In genomic region chr3:42809202-42809601, GRCh38 we compare ENCODE assay signal across 24 cellular contexts.
"Had no signal": no experiment of that assay in that cellular context is flagged by ENCODE, and none has a peak within 500 bp of the region (broad histone marks: within the 10 kb centered on the region; RNA-seq: fewer than 3 reads in every experiment).

Gene ACKR2 (plus strand): TSS chr3:42809445. CDS start chr3:42864503, 55,058 bp downstream.

- ATAC-seq: activated T-cell treated with anti-CD3 and anti-CD28 coated beads, Interleukin-2, amount 50 U/mL, for 72 hours; foreskin keratinocyte; left lung; natural killer cell; pancreas; stimulated activated naive CD8-positive, alpha-beta T cell treated with anti-CD3 and anti-CD28 coated beads, Interleukin-15, Interleukin-2, amounts not matched to agents 100 U/mL and 50 U/mL, for 24 hours; T-helper 17 cell had no signal

- H3K36me3 Mint-ChIP-seq: natural killer cell had no signal

- H3K36me3 ChIP-seq: left lung, neutrophil, pancreas, thyroid gland, uterus had no signal

- H3K27me3 ChIP-seq: foreskin keratinocyte, pancreas, thyroid gland, uterus had no signal

- H3K4me3 Mint-ChIP-seq: activated CD4-positive, alpha-beta memory T cell treated with anti-CD3 and anti-CD28 coated beads, Interleukin-2, amount 10 ng/mL, durations not matched to agents 7 days and 5 days; activated CD4-positive, alpha-beta T cell treated with anti-CD3 and anti-CD28 coated beads, Interleukin-2, amount 10 ng/mL, durations not matched to agents 24 days and 14 days; activated naive CD4-positive, alpha-beta T cell treated with anti-CD3 and anti-CD28 coated beads for 36 hours; activated naive CD8-positive, alpha-beta T cell treated with anti-CD3 and anti-CD28 coated beads, Interleukin-2, amount 10 ng/mL, durations not matched to agents 7 days and 5 days; activated T-cell treated with anti-CD3 and anti-CD28 coated beads, Interleukin-2, amount 50 U/mL, for 72 hours; mesothelial cell of epicardium; natural killer cell; T-helper 17 cell had no signal

- H3K4me3 ChIP-seq: coronary artery, left lung, lung, pancreas, thyroid gland, uterus had no signal

- H3K27ac ChIP-seq: coronary artery, foreskin keratinocyte, left lung, neutrophil, pancreas, thyroid gland, uterus had no signal

- H3K4me1 ChIP-seq: foreskin keratinocyte, uterus had no signal

- H3K9me3 Mint-ChIP-seq: activated CD4-positive, alpha-beta memory T cell treated with anti-CD3 and anti-CD28 coated beads, Interleukin-2, amount 10 ng/mL, durations not matched to agents 7 days and 5 days; activated CD4-positive, alpha-beta T cell treated with anti-CD3 and anti-CD28 coated beads, Interleukin-2, amount 10 ng/mL, durations not matched to agents 24 days and 14 days; activated naive CD4-positive, alpha-beta T cell treated with anti-CD3 and anti-CD28 coated beads for 36 hours; activated naive CD8-positive, alpha-beta T cell treated with anti-CD3 and anti-CD28 coated beads, Interleukin-2, amount 10 ng/mL, durations not matched to agents 7 days and 5 days; activated T-cell treated with anti-CD3 and anti-CD28 coated beads, Interleukin-2, amount 50 U/mL, for 72 hours; mesothelial cell of epicardium; natural killer cell had no signal

- H3K9me3 ChIP-seq: left lung, neutrophil, pancreas, thyroid gland, uterus had no signal

- DNase-seq: activated CD4-positive, alpha-beta memory T cell treated with anti-CD3 and anti-CD28 coated beads, Interleukin-2, amount 10 ng/mL, durations not matched to agents 7 days and 5 days; activated CD4-positive, alpha-beta T cell treated with anti-CD3 and anti-CD28 coated beads, Interleukin-2, amount 10 ng/mL, durations not matched to agents 24 days and 14 days; activated effector memory CD4-positive, alpha-beta T cell treated with Interleukin-2 at 50 U/mL for 16 hours; activated naive CD4-positive, alpha-beta T cell treated with anti-CD3 and anti-CD28 coated beads for 36 hours; activated naive CD8-positive, alpha-beta T cell treated with anti-CD3 and anti-CD28 coated beads, Interleukin-2, amount 10 ng/mL, durations not matched to agents 7 days and 5 days; activated T-cell treated with anti-CD3 and anti-CD28 coated beads, Interleukin-2, amount 50 U/mL, for 72 hours; amniotic stem cell; cerebellar nuclear complex; foreskin keratinocyte; kidney; left lung; natural killer cell; pancreas; stimulated activated CD4-positive, alpha-beta T cell treated with anti-CD3 and anti-CD28 coated beads, Interleukin-12 subunit alpha, Interleukin-12 subunit beta, amount 100 ng/mL, for 4 hours; stimulated activated CD4-positive, alpha-beta T cell treated with anti-CD3 and anti-CD28 coated beads, Interleukin-4, amount 100 ng/mL, for 4 hours; stimulated activated naive CD8-positive, alpha-beta T cell treated with anti-CD3 and anti-CD28 coated beads, Interleukin-15, Interleukin-2, amounts not matched to agents 100 U/mL and 50 U/mL, for 24 hours; SW 1271; T-helper 17 cell; thyroid gland; uterus had no signal

- H3K27ac Mint-ChIP-seq: activated CD4-positive, alpha-beta memory T cell treated with anti-CD3 and anti-CD28 coated beads, Interleukin-2, amount 10 ng/mL, durations not matched to agents 7 days and 5 days; activated CD4-positive, alpha-beta T cell treated with anti-CD3 and anti-CD28 coated beads, Interleukin-2, amount 10 ng/mL, durations not matched to agents 24 days and 14 days; activated naive CD4-positive, alpha-beta T cell treated with anti-CD3 and anti-CD28 coated beads for 36 hours; activated naive CD8-positive, alpha-beta T cell treated with anti-CD3 and anti-CD28 coated beads, Interleukin-2, amount 10 ng/mL, durations not matched to agents 7 days and 5 days; activated T-cell treated with anti-CD3 and anti-CD28 coated beads, Interleukin-2, amount 50 U/mL, for 72 hours; natural killer cell; T-helper 17 cell had no signal
